In the genomic region with DNA sequence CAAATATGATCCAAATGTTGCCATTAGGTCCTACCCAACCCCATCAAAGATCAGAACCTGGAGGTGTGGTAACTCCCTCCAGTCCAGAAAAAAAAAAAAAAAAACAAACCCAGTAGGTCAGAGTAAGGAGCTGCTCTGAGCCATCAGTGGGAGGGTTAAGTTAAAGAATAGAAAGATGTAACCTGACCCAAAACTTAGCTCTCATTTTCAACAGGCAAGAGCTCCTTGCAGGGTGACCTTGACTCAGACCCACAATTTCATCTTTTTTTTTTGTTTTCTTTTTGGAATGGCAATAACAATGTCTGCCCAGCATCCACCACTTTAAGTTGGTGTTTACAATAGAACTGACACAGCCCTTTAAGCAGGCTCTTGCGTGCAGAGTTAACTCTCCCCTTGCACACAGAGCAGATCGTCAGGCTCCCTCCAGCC, we compare ENCODE assay signal across 2 cellular contexts.
TF ChIP-seq lines count a peak whose summit lies in the region.

No MANE protein-coding gene starts in this region.

TF ChIP-seq in HEK293, 187 proteins besides CTCF, POLR2A, EP300 and RAD21:
- TF ChIP-seq ZNF501 (tag by site-specific recombination; IDR thresholded peaks at IDR 0.05) (no peak), ZBTB17 (tag by site-specific recombination; IDR thresholded peaks at IDR 0.05) (peak; percentile 33; the same call in 1 of the 2 replicates)

TF ChIP-seq in H1, 55 proteins besides CTCF, POLR2A, EP300 and RAD21:
- no peak for TF ChIP-seq KDM5A (IDR thresholded peaks at IDR 0.05; ENCODE audit: low read length)
- TF ChIP-seq TEAD4 (IDR thresholded peaks at IDR 0.05; ENCODE audit: low read depth, low read length), result no peak
- TF ChIP-seq, protein P1, sequence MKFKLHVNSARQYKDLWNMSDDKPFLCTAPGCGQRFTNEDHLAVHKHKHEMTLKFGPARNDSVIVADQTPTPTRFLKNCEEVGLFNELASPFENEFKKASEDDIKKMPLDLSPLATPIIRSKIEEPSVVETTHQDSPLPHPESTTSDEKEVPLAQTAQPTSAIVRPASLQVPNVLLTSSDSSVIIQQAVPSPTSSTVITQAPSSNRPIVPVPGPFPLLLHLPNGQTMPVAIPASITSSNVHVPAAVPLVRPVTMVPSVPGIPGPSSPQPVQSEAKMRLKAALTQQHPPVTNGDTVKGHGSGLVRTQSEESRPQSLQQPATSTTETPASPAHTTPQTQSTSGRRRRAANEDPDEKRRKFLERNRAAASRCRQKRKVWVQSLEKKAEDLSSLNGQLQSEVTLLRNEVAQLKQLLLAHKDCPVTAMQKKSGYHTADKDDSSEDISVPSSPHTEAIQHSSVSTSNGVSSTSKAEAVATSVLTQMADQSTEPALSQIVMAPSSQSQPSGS (IDR thresholded peaks at IDR 0.05; ENCODE audit: low read length), result no peak
- TF ChIP-seq TAF7 (optimal IDR thresholded peaks at IDR 0.05; ENCODE audit: borderline replicate concordance, low read depth, low read length), result no peak
- no peak for TF ChIP-seq EGR1 (IDR thresholded peaks at IDR 0.05; ENCODE audit: borderline replicate concordance, low read depth, low read length)
- TF ChIP-seq TCF12 (IDR thresholded peaks at IDR 0.05; ENCODE audit: low read depth, low read length), result no peak
